In genomic region chr3:55726501-55726775, GRCh38 we compare ENCODE assay signal across 19 cellular contexts.
DNase-seq lines count a peak whose midpoint lies in the region; ATAC-seq and TF ChIP-seq lines count a peak whose summit lies in the region.
"Had no signal": no experiment of that assay in that cellular context is flagged by ENCODE, and none has a peak within 500 bp of the region (broad histone marks: within the 10 kb centered on the region; RNA-seq: fewer than 3 reads in every experiment).

No MANE protein-coding gene starts in this region.

- no peak for TF ChIP-seq POLR2A in esophagus muscularis mucosa (IDR thresholded peaks at IDR 0.05; ENCODE audit: low read depth)

- no peak overlapping the region for H3K4me3 Mint-ChIP-seq in activated CD8-positive, alpha-beta memory T cell treated with anti-CD3 and anti-CD28 coated beads, Interleukin-2, amount 10 ng/mL, durations not matched to agents 7 days and 5 days
- H3K4me3 Mint-ChIP-seq: CD4-positive, CD25-positive, alpha-beta regulatory T cell; CD8-positive, alpha-beta memory T cell; H9; IgD-negative memory B cell had no signal

- TF ChIP-seq CTCF in OCI-LY3 (IDR thresholded peaks at IDR 0.05; ENCODE audit: low read depth, low read length) (no peak), esophagus muscularis mucosa (IDR thresholded peaks at IDR 0.05) (no peak)

- H3K79me2 ChIP-seq in Karpas-422 (ENCODE audit: low read length) (no peaks in the 10 kb centered on the region), OCI-LY3 (ENCODE audit: low read length) (no peaks in the 10 kb centered on the region)

- DNase-seq in Karpas-422 (no peak), esophagus muscularis mucosa (ENCODE audit: extremely low spot score) (peak; percentile 75), SHP77 (lab: John Stamatoyannopoulos, UW) (no peak)
- DNase-seq in activated CD8-positive, alpha-beta memory T cell treated with anti-CD3 and anti-CD28 coated beads, Interleukin-2, amount 10 ng/mL, durations not matched to agents 7 days and 5 days, result no peak
- DNase-seq: ACHN; BE2C; C1 segment of cervical spinal cord; CD4-positive, CD25-positive, alpha-beta regulatory T cell; CD8-positive, alpha-beta memory T cell; COR-L47; DMS 273 treated with DMSO at 0.1 percent for 48 hours; DMS53; DND-41; EL; GDM1; H9 had no signal

- H3K27ac Mint-ChIP-seq in activated CD8-positive, alpha-beta memory T cell treated with anti-CD3 and anti-CD28 coated beads, Interleukin-2, amount 10 ng/mL, durations not matched to agents 7 days and 5 days, result no peak overlapping the region
- H3K27ac Mint-ChIP-seq: CD4-positive, CD25-positive, alpha-beta regulatory T cell; CD8-positive, alpha-beta memory T cell; H9; IgD-negative memory B cell had no signal

- H3K36me3 ChIP-seq in Karpas-422 (ENCODE audit: insufficient read depth, low read length) (no peaks in the 10 kb centered on the region), OCI-LY3 (replicated peaks; ENCODE audit: low read depth, low read length) (no peaks in the 10 kb centered on the region), esophagus muscularis mucosa (no peaks in the 10 kb centered on the region)
- H3K36me3 ChIP-seq: BE2C had no signal

- no peaks in the 10 kb centered on the region for H3K9me2 ChIP-seq in Karpas-422 (replicated peaks; ENCODE audit: insufficient read depth, low read length)

- H3K27me3 Mint-ChIP-seq in activated CD8-positive, alpha-beta memory T cell treated with anti-CD3 and anti-CD28 coated beads, Interleukin-2, amount 10 ng/mL, durations not matched to agents 7 days and 5 days, result peaks cover 4% of the 10 kb centered on the region
- H3K27me3 Mint-ChIP-seq: IgD-negative memory B cell had no signal

- CTCF ChIA-PET in activated CD8-positive, alpha-beta memory T cell treated with anti-CD3 and anti-CD28 coated beads, Interleukin-2, amount 10 ng/mL, durations not matched to agents 7 days and 5 days (lab: Charles Lee), result no interaction called here

- no peak for ATAC-seq in GM19452 (IDR thresholded peaks at IDR 0.05; ENCODE audit: unreplicated experiment)
- no peak for ATAC-seq in activated CD8-positive, alpha-beta memory T cell treated with anti-CD3 and anti-CD28 coated beads, Interleukin-2, amount 10 ng/mL, durations not matched to agents 7 days and 5 days

- H3K4me1 ChIP-seq in Karpas-422 (ENCODE audit: low read length) (peaks cover 98% of the 10 kb centered on the region), OCI-LY3 (ENCODE audit: low read length) (peaks cover 57% of the 10 kb centered on the region), esophagus muscularis mucosa (peaks cover 0 to 21% (median 12%) of the 10 kb centered on the region in 4 donors)
- H3K4me1 ChIP-seq: BE2C had no signal

- H3K9me3 Mint-ChIP-seq in activated CD8-positive, alpha-beta memory T cell treated with anti-CD3 and anti-CD28 coated beads, Interleukin-2, amount 10 ng/mL, durations not matched to agents 7 days and 5 days (ENCODE audit: low read depth), result peaks cover 2% of the 10 kb centered on the region
- H3K9me3 Mint-ChIP-seq: H9 had no signal

- no peaks in the 10 kb centered on the region for H3K9me3 ChIP-seq in Karpas-422 (ENCODE audit: low read length)
- H3K9me3 ChIP-seq in OCI-LY3 (ENCODE audit: insufficient read depth, low read length), result no peaks in the 10 kb centered on the region
- no peaks in the 10 kb centered on the region for H3K9me3 ChIP-seq in esophagus muscularis mucosa
- H3K9me3 ChIP-seq: BE2C had no signal

- intact Hi-C loops in esophagus muscularis mucosa (cut with DNase I), result no loop called here

- H3K4me1 Mint-ChIP-seq in activated CD8-positive, alpha-beta memory T cell treated with anti-CD3 and anti-CD28 coated beads, Interleukin-2, amount 10 ng/mL, durations not matched to agents 7 days and 5 days, result no peaks in the 10 kb centered on the region
- H3K4me1 Mint-ChIP-seq: CD4-positive, CD25-positive, alpha-beta regulatory T cell; CD8-positive, alpha-beta memory T cell had no signal

- no peaks in the 10 kb centered on the region for H4K20me1 ChIP-seq in Karpas-422 (ENCODE audit: insufficient read depth, low read depth, low read length)
- no peaks in the 10 kb centered on the region for H4K20me1 ChIP-seq in OCI-LY3 (ENCODE audit: insufficient read depth, low read length)

- no peaks in the 10 kb centered on the region for H3K36me3 Mint-ChIP-seq in activated CD8-positive, alpha-beta memory T cell treated with anti-CD3 and anti-CD28 coated beads, Interleukin-2, amount 10 ng/mL, durations not matched to agents 7 days and 5 days
- H3K36me3 Mint-ChIP-seq: CD4-positive, CD25-positive, alpha-beta regulatory T cell; CD8-positive, alpha-beta memory T cell; IgD-negative memory B cell had no signal

- H3K4me2 ChIP-seq in Karpas-422 (ENCODE audit: low read depth, low read length, poor library complexity, severe bottlenecking) (peak overlapping the region; percentile 77), OCI-LY3 (ENCODE audit: low read length) (peak overlapping the region; percentile 69)

- WGBS in esophagus muscularis mucosa, result 93% methylated on average over 2 of the region's 2 CpGs

- H3K9ac ChIP-seq in Karpas-422 (ENCODE audit: low read length) (peak overlapping the region; percentile 79), OCI-LY3 (ENCODE audit: low read length) (no peak overlapping the region)

- H2AFZ ChIP-seq in Karpas-422 (ENCODE audit: low read length) (no peak overlapping the region), OCI-LY3 (ENCODE audit: low read depth, low read length) (no peak overlapping the region)

- TF ChIP-seq EP300 in esophagus muscularis mucosa (IDR thresholded peaks at IDR 0.05), result no peak

- H3K4me3 ChIP-seq in Karpas-422 (ENCODE audit: low read length), result peak overlapping the region; percentile 40
- no peak overlapping the region for H3K4me3 ChIP-seq in OCI-LY3 (ENCODE audit: low read length)
- H3K4me3 ChIP-seq in esophagus muscularis mucosa, result no peak overlapping the region

- H3K27me3 ChIP-seq in Karpas-422 (ENCODE audit: low read length), result no peaks in the 10 kb centered on the region
- no peaks in the 10 kb centered on the region for H3K27me3 ChIP-seq in OCI-LY3 (ENCODE audit: low read depth, low read length)
- H3K27me3 ChIP-seq in esophagus muscularis mucosa, result no peaks in the 10 kb centered on the region
- H3K27me3 ChIP-seq: BE2C had no signal

- H3K27ac ChIP-seq in Karpas-422 (ENCODE audit: low read length), result peak overlapping the region; percentile 99
- H3K27ac ChIP-seq in OCI-LY3 (ENCODE audit: low read length), result peak overlapping the region; percentile 11; the same call in 1 of the 2 replicates
- no peak overlapping the region for H3K27ac ChIP-seq in esophagus muscularis mucosa (replicated peaks in 1 of 4)

Comparison
In these comparisons a context has a peak if more than half of its experiments do, and no peak if none do; other contexts are left out.
1. H3K27ac ChIP-seq: peak in Karpas-422 (single experiment) and OCI-LY3 (single experiment); none in esophagus muscularis mucosa (0 of 4).